Comparison of ENCODE assay signal across 18 cellular contexts in the genomic region with DNA sequence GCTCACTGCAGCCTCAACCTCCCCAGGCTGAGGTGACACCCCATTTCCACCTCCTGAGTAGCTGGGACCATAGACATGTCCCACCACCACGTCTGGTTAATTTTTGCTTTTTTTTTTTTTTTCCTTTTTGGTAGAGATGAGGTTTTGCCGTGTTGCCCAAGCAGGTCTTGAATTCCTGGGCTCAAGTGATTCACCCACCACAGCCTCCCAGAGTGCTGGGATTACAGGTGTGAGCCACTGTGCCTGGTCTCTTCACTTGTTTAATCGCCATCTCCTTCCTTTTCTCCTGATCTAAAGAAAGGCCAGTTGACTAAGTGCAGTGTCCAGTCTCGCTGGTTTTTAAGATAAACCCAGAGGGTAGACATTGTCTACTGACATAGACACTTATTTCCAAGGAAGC.
A peak's percentile ranks its signal among the peaks of the same experiment; 100 is the strongest.
DNase-seq lines count a peak whose midpoint lies in the region; TF ChIP-seq lines count a peak whose summit lies in the region.
"Had no signal": no experiment of that assay in that cellular context is flagged by ENCODE, and none has a peak within 500 bp of the region (broad histone marks: within the 10 kb centered on the region; RNA-seq: fewer than 3 reads in every experiment).

No MANE protein-coding gene starts in this region.

- no peak overlapping the region for H3K9ac ChIP-seq in mammary epithelial cell (ENCODE audit: insufficient read depth, low read length)
- H3K9ac ChIP-seq: GM23248 had no signal

- no peak overlapping the region for H3K4me3 ChIP-seq in mammary epithelial cell (replicated peaks in 1 of 3; ENCODE audit: insufficient read depth in 1 of 3, low read depth in 2 of 3, low read length in 3 of 3)
- no peak overlapping the region for H3K4me3 ChIP-seq in breast epithelium
- H3K4me3 ChIP-seq in epithelial cell of esophagus (ENCODE audit: low read length), result no peak overlapping the region
- H3K4me3 ChIP-seq: A549, GM12878, GM23248, HAP-1 had no signal

- H3K36me3 ChIP-seq in mammary epithelial cell (ENCODE audit: insufficient read depth, low read length) (no peaks in the 10 kb centered on the region), breast epithelium (no peaks in the 10 kb centered on the region)
- H3K36me3 ChIP-seq: HAP-1 had no signal

- CTCF ChIA-PET in mammary epithelial cell (lab: Charles Lee; ENCODE audit: low non-redundant PET), result no interaction called here

- in situ Hi-C loops in mammary epithelial cell (cut with MboI; ENCODE audit: low sequenced_read_pairs in 2 of 2), result no loop called here
- in situ Hi-C loops in KBM-7 (cut with MboI; ENCODE audit: low pct_unique_long_range_greater_than_20kb, low sequenced_read_pairs), result no loop called here

- no peak overlapping the region for H2AFZ ChIP-seq in mammary epithelial cell (ENCODE audit: low read depth, low read length)
- H2AFZ ChIP-seq: GM23248 had no signal

- no TSS peak for BruUV-seq in mammary epithelial cell (replicated peaks; lab: Mats Ljungman, UMichigan)

- no peaks in the 10 kb centered on the region for H3K79me2 ChIP-seq in mammary epithelial cell (ENCODE audit: insufficient read depth, low read length)

- H3K27me3 ChIP-seq in mammary epithelial cell (ENCODE audit: insufficient read depth, low read length) (no peaks in the 10 kb centered on the region), breast epithelium (no peaks in the 10 kb centered on the region)

- H3K4me1 ChIP-seq in mammary epithelial cell (ENCODE audit: insufficient read depth, low read length) (peaks cover 4% of the 10 kb centered on the region), breast epithelium (no peaks in the 10 kb centered on the region)
- H3K4me1 ChIP-seq: A549, HAP-1 had no signal

- no peak overlapping the region for H3K4me2 ChIP-seq in mammary epithelial cell (ENCODE audit: insufficient read depth, low read depth, low read length)
- H3K4me2 ChIP-seq: A549 had no signal

- intact Hi-C loops in mammary epithelial cell (cut with micrococcal nuclease) (no loop called here), breast epithelium (cut with DNase I; ENCODE audit: low total_unique reads) (no loop called here)

- DNase-seq in mammary epithelial cell, result peak; percentile 64
- DNase-seq in breast epithelium (ENCODE audit: low spot score in 2 of 2), result no peak
- DNase-seq in epithelial cell of esophagus (ENCODE audit: low read depth), result peak; percentile 5
- DNase-seq in mesenteric fat pad (ENCODE audit: low spot score), result peak; percentile 20
- no peak for DNase-seq in globus pallidus (ENCODE audit: low spot score)
- DNase-seq in KBM-7, result no peak
- DNase-seq in epidermal melanocyte (ENCODE audit: insufficient read length, low spot score), result no peak
- DNase-seq: AML-193; CD4-positive, alpha-beta T cell; DMS153; DMS79 treated with DMSO at 0.1 percent for 48 hours; EL; GM23248 had no signal

- TF ChIP-seq POLR2A in breast epithelium (IDR thresholded peaks at IDR 0.05), result no peak

- H3K9me3 ChIP-seq in mammary epithelial cell (replicated peaks; ENCODE audit: insufficient read depth, low read length) (no peaks in the 10 kb centered on the region), breast epithelium (no peaks in the 10 kb centered on the region)
- H3K9me3 ChIP-seq: A549, HAP-1 had no signal

- dilution Hi-C loops in mammary epithelial cell (cut with HindIII; ENCODE audit: low sequenced_read_pairs), result loop anchor here (5.0 kb wide), 1 partner anchor 43 kb away; no protein-coding TSS in a partner anchor

- WGBS in mammary epithelial cell (ENCODE audit: low coverage, missing lambda C conversion rate), result 53% methylated on average over 4 of the region's 4 CpGs

- H4K20me1 ChIP-seq in mammary epithelial cell (ENCODE audit: insufficient read depth, low read length), result no peaks in the 10 kb centered on the region

- H3K27ac ChIP-seq in mammary epithelial cell (ENCODE audit: insufficient read depth, low read depth, low read length) (no peak overlapping the region), breast epithelium (no peak overlapping the region)
- H3K27ac ChIP-seq: 22Rv1, A549, C4-2B, GM23248 had no signal

- TF ChIP-seq CTCF in mammary epithelial cell (conservative IDR thresholded peaks at IDR 0.05 in 1 of 2, IDR thresholded peaks at IDR 0.05 in 1 of 2; ENCODE audit: extremely low read depth in 1 of 2, insufficient read depth in 1 of 2, low read depth in 1 of 2, low read length in 2 of 2) (no peak), breast epithelium (IDR thresholded peaks at IDR 0.05) (no peak), epithelial cell of esophagus (IDR thresholded peaks at IDR 0.05; ENCODE audit: insufficient read depth, low read depth, low read length, missing control alignments) (no peak)

Comparison
In these comparisons a context has a peak if more than half of its experiments do, and no peak if none do; other contexts are left out.
1. DNase-seq: peak in mammary epithelial cell (single experiment), epithelial cell of esophagus (single experiment) and mesenteric fat pad (single experiment); none in breast epithelium (0 of 2), globus pallidus (single experiment), KBM-7 (single experiment) and epidermal melanocyte (single experiment).